Comparison of ENCODE assay signal across 8 cellular contexts in genomic region chr4:7828011-7828720, GRCh38.
DNase-seq lines count a peak whose midpoint lies in the region; ATAC-seq and TF ChIP-seq lines count a peak whose summit lies in the region.

No MANE protein-coding gene starts in this region.

- peak overlapping the region; percentile 54 for H2BK120ac ChIP-seq in mesenchymal stem cell (ENCODE audit: low read depth, low read length)

- no peak overlapping the region for H3K23ac ChIP-seq in mesenchymal stem cell (ENCODE audit: low read length in 2 of 2)

- H3K27ac ChIP-seq in AG04450 (ENCODE audit: low read depth, low read length) = peak overlapping the region; percentile 96
- peak overlapping the region; percentile 76 for H3K27ac ChIP-seq in HUES48 (ENCODE audit: low read depth, low read length)
- H3K27ac ChIP-seq in mesenchymal stem cell (ENCODE audit: low read length, poor library complexity, severe bottlenecking) = peak overlapping the region; percentile 94

- DNase-seq in AG04450 (ENCODE audit: low read depth, low spot score) (peak; percentile 97), WTC11 (ENCODE audit: low spot score) (no peak), chondrocyte (ENCODE audit: low spot score) (no peak), mesenchymal stem cell (peak; percentile 99), NCI-H345 treated with DMSO at 0.1 percent for 48 hours (lab: John Stamatoyannopoulos, UW; ENCODE audit: unreplicated experiment) (no peak), 8988T (no peak)
- DNase-seq in stimulated activated CD8-positive, alpha-beta memory T cell treated with anti-CD3 and anti-CD28 coated beads, Interleukin-4, amount 100 ng/mL, for 24 hours (ENCODE audit: low read depth) = peak; percentile 33

- H3K4me1 Mint-ChIP-seq in WTC11 (peaks cover 54% of the 10 kb centered on the region), chondrocyte (ENCODE audit: low read depth) (peaks cover 98% of the 10 kb centered on the region)

- H3K9me3 Mint-ChIP-seq in WTC11 (peaks cover 7% of the 10 kb centered on the region), chondrocyte (ENCODE audit: low read depth) (peaks cover 5% of the 10 kb centered on the region)

- H2BK15ac ChIP-seq in mesenchymal stem cell (ENCODE audit: low read depth, poor library complexity, severe bottlenecking) = no peak overlapping the region

- H3K27me3 ChIP-seq in AG04450 (ENCODE audit: control insufficient read depth, insufficient read depth, low read length) (no peaks in the 10 kb centered on the region), HUES48 (ENCODE audit: control insufficient read depth, insufficient read depth, low read length) (no peaks in the 10 kb centered on the region), mesenchymal stem cell (ENCODE audit: control insufficient read depth in 1 of 2, insufficient read depth in 1 of 2, low read length in 2 of 2) (no peaks in the 10 kb centered on the region)

- ATAC-seq in WTC11 = peak; percentile 66; the same call in 1 of the 2 replicates

- H4K91ac ChIP-seq in mesenchymal stem cell (ENCODE audit: low read length) = no peak overlapping the region

- no peaks in the 10 kb centered on the region for H3K9me3 ChIP-seq in AG04450 (ENCODE audit: control insufficient read depth, insufficient read depth, low read length)
- no peaks in the 10 kb centered on the region for H3K9me3 ChIP-seq in HUES48 (ENCODE audit: control insufficient read depth, insufficient read depth, low read length)
- H3K9me3 ChIP-seq in mesenchymal stem cell (ENCODE audit: control insufficient read depth, low read length) = no peaks in the 10 kb centered on the region

- H3K27me3 Mint-ChIP-seq in WTC11 (ENCODE audit: low read depth) (no peaks in the 10 kb centered on the region), chondrocyte (ENCODE audit: low read depth) (no peaks in the 10 kb centered on the region)

- peak overlapping the region; percentile 33 for H2AK5ac ChIP-seq in mesenchymal stem cell (ENCODE audit: low read length, severe bottlenecking)

- POLR2A ChIA-PET in AG04450 (lab: Yijun Ruan, JAX) (interaction anchor here (0.5 to 1.8 kb wide), 10 partner anchors 11 to 117 kb away, joined by 3 to 12 read pairs (median 4); no protein-coding TSS in a partner anchor), WTC11 (lab: Charles Lee) (interaction anchor here (0.7 kb wide), 1 partner anchor 111 kb away, joined by 5 read pairs; the partner anchor contains the start of gene AFAP1)

- no peak overlapping the region for H2AFZ ChIP-seq in mesenchymal stem cell (ENCODE audit: low read depth, low read length)

- H3K9ac ChIP-seq in HUES48 (ENCODE audit: low read depth, low read length) (no peak overlapping the region), mesenchymal stem cell (ENCODE audit: low read length) (peak overlapping the region; percentile 73)

- H3K4me1 ChIP-seq in HUES48 (ENCODE audit: control insufficient read depth, insufficient read depth, low read length) (peaks cover 53% of the 10 kb centered on the region), mesenchymal stem cell (ENCODE audit: control insufficient read depth, insufficient read depth, low read depth, low read length) (peaks cover 23% of the 10 kb centered on the region)

- peaks cover 31% of the 10 kb centered on the region for H3K36me3 Mint-ChIP-seq in WTC11
- peaks cover 29% of the 10 kb centered on the region for H3K36me3 Mint-ChIP-seq in chondrocyte (ENCODE audit: low read depth)

- no peak overlapping the region; the same call in 1 of the 2 replicates for H3K4me3 Mint-ChIP-seq in WTC11
- peak overlapping the region; percentile 40 for H3K4me3 Mint-ChIP-seq in chondrocyte (ENCODE audit: unreplicated experiment)

- H3K4ac ChIP-seq in mesenchymal stem cell (ENCODE audit: low read depth in 1 of 2, low read length in 2 of 2) = no peak overlapping the region

- TF ChIP-seq CTCF in AG04450 (IDR thresholded peaks at IDR 0.05; ENCODE audit: low read depth, low read length) (no peak), WTC11 (IDR thresholded peaks at IDR 0.05) (no peak), chondrocyte (IDR thresholded peaks at IDR 0.05) (no peak)

- WGBS in mesenchymal stem cell = 48% methylated on average over 13 of the region's 13 CpGs

- peaks cover 20% of the 10 kb centered on the region for H3K79me1 ChIP-seq in mesenchymal stem cell (replicated peaks; ENCODE audit: low read length, poor library complexity, severe bottlenecking)

- H3K27ac Mint-ChIP-seq in WTC11 (peak overlapping the region; percentile 28), chondrocyte (ENCODE audit: unreplicated experiment) (peak overlapping the region; percentile 99)

- H2BK12ac ChIP-seq in mesenchymal stem cell (ENCODE audit: low read length in 2 of 2) = peak overlapping the region; percentile 7 to 58

- H3K14ac ChIP-seq in mesenchymal stem cell (ENCODE audit: low read length in 2 of 2) = no peak overlapping the region

- H3K4me3 ChIP-seq in AG04450 (ENCODE audit: low read depth, low read length) (peak overlapping the region; percentile 17; the same call in 1 of the 2 replicates), HUES48 (ENCODE audit: low read depth, low read length) (no peak overlapping the region), mesenchymal stem cell (ENCODE audit: insufficient read depth in 1 of 2, low read depth in 1 of 2, low read length in 2 of 2) (peak overlapping the region in 1 of 2 experiments; percentile 61)

- H3K4me2 ChIP-seq in mesenchymal stem cell (ENCODE audit: low read length, poor library complexity, severe bottlenecking) = peak overlapping the region; percentile 24

- CTCF ChIA-PET in AG04450 (lab: Charles Lee) = interaction anchor here (0.7 to 1.4 kb wide), 5 partner anchors 24 to 160 kb away, joined by 3 to 7 read pairs (median 3); no protein-coding TSS in a partner anchor
- CTCF ChIA-PET in WTC11 (lab: Charles Lee) = interaction anchor here (1.4 to 3.7 kb wide), 2 partner anchors 16 to 25 kb away, joined by 5 to 34 read pairs; no protein-coding TSS in a partner anchor

- no peak overlapping the region for H4K8ac ChIP-seq in mesenchymal stem cell (ENCODE audit: low read length)

- H3K36me3 ChIP-seq in HUES48 (ENCODE audit: control insufficient read depth, insufficient read depth, low read length) = peaks cover 3% of the 10 kb centered on the region; the same call in 1 of the 2 replicates
- peaks cover 21 to 50% of the 10 kb centered on the region in 2 experiments for H3K36me3 ChIP-seq in mesenchymal stem cell (ENCODE audit: control insufficient read depth in 1 of 2, insufficient read depth in 2 of 2, low read depth in 1 of 2, low read length in 2 of 2)

- H3K18ac ChIP-seq in mesenchymal stem cell (ENCODE audit: low read depth in 1 of 2, low read length in 2 of 2) = peak overlapping the region in 1 of 2 experiments; percentile 56

- peak overlapping the region; percentile 60 for H2BK5ac ChIP-seq in mesenchymal stem cell (ENCODE audit: low read depth, low read length, poor library complexity, severe bottlenecking)

TF ChIP-seq in WTC11, 78 proteins besides CTCF, POLR2A, EP300 and RAD21 (continues in another document):
- TF ChIP-seq GRHL2 (CRISPR knock-in tag; IDR thresholded peaks at IDR 0.05; ENCODE audit: insufficient replicate concordance, severe bottlenecking) (no peak), NR1H2 (CRISPR knock-in tag; IDR thresholded peaks at IDR 0.05) (no peak), ZNF232 (CRISPR knock-in tag; IDR thresholded peaks at IDR 0.05) (no peak), ZMAT4 (CRISPR knock-in tag; IDR thresholded peaks at IDR 0.05) (no peak), MXD4 (CRISPR knock-in tag; IDR thresholded peaks at IDR 0.05; ENCODE audit: borderline replicate concordance) (no peak), ATF1 (CRISPR knock-in tag; IDR thresholded peaks at IDR 0.05) (no peak), EMX1 (CRISPR knock-in tag; IDR thresholded peaks at IDR 0.05) (no peak), HMGA2 (CRISPR knock-in tag; IDR thresholded peaks at IDR 0.05) (no peak), ARID4B (CRISPR knock-in tag; IDR thresholded peaks at IDR 0.05; ENCODE audit: borderline replicate concordance) (no peak)

Comparison
In these comparisons a context has a peak if more than half of its experiments do, and no peak if none do; other contexts are left out.
1. DNase-seq: peak in AG04450 (single experiment), mesenchymal stem cell (single experiment) and stimulated activated CD8-positive, alpha-beta memory T cell treated with anti-CD3 and anti-CD28 coated beads, Interleukin-4, amount 100 ng/mL, for 24 hours (single experiment); none in WTC11 (single experiment), chondrocyte (single experiment), NCI-H345 treated with DMSO at 0.1 percent for 48 hours (single experiment) and 8988T (single experiment).
2. Peak in every context shown above with its lines, with median percentiles within 50 percentile points of each other: H3K27ac ChIP-seq.